Comparison of ENCODE assay signal across 21 cellular contexts in the genomic region with DNA sequence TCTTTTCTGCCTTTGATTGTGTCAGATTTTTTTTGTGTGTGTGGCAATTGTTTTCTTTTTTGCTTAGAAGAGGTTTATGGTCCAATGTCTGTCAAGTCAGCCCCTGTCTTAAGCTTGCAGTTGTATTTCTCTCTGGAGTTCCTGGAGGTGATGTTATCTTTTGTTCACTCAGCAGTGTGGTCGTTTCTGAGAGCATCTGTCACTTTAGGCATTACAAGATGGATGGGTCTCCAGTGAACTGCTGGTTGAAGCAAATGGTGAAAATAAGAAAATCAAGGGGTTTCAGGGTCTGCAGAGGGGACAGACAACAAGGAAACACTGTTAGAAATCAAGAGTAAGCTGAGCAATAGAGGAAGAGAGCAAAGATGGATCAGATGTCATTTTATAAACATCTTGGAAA.
A peak's percentile ranks its signal among the peaks of the same experiment; 100 is the strongest.
DNase-seq lines count a peak whose midpoint lies in the region; ATAC-seq, FAIRE-seq and TF ChIP-seq lines count a peak whose summit lies in the region.
"Had no signal": no experiment of that assay in that cellular context is flagged by ENCODE, and none has a peak within 500 bp of the region (broad histone marks: within the 10 kb centered on the region; RNA-seq: fewer than 3 reads in every experiment).

No MANE protein-coding gene starts in this region.

- WGBS in HUES64, result 21% methylated on average over 1 of the region's 1 CpG

- H3K27ac Mint-ChIP-seq in endothelial cell (ENCODE audit: unreplicated experiment), result no peak overlapping the region
- H3K27ac Mint-ChIP-seq: activated CD8-positive, alpha-beta memory T cell treated with anti-CD3 and anti-CD28 coated beads, Interleukin-2, amount 10 ng/mL, durations not matched to agents 7 days and 5 days; activated naive CD8-positive, alpha-beta T cell treated with anti-CD3 and anti-CD28 coated beads, Interleukin-2, amount 10 ng/mL, durations not matched to agents 7 days and 5 days; activated T-helper 1 cell treated with anti-CD3 and anti-CD28 coated beads, Interleukin-12 subunit alpha, Interleukin-12 subunit beta, Interleukin-2, Interleukin-4 antibody, amounts not matched to agents 30 ng/mL and 10 ng/mL and 1 ng/mL, durations not matched to agents 14 hours and 24 hours and 36 hours; brain; CD14-positive monocyte had no signal

- no peak for TF ChIP-seq CTCF in AG10803 (conservative IDR thresholded peaks at IDR 0.05; ENCODE audit: low read length)
- no peak for TF ChIP-seq CTCF in neural cell (IDR thresholded peaks at IDR 0.05; ENCODE audit: poor library complexity, severe bottlenecking)
- no peak for TF ChIP-seq CTCF in endothelial cell (IDR thresholded peaks at IDR 0.05; ENCODE audit: unreplicated experiment)

- no peaks in the 10 kb centered on the region for H3F3A ChIP-seq in neural cell (ENCODE audit: insufficient read depth, low read length, poor library complexity, severe bottlenecking)

- no peak for TF ChIP-seq EP300 in neural cell (conservative IDR thresholded peaks at IDR 0.05; ENCODE audit: poor library complexity, severe bottlenecking)

- H2AFZ ChIP-seq in neural cell (ENCODE audit: low read depth, low read length), result peak overlapping the region; percentile 5

- FAIRE-seq in H54 (lab: Jason Lieb, UNC), result no peak

- TF ChIP-seq POLR2A in H54 (IDR thresholded peaks at IDR 0.05; ENCODE audit: low read depth, low read length), result no peak

- peak overlapping the region; percentile 81 for H3K4me2 ChIP-seq in neural cell (ENCODE audit: low read length)

- peaks cover 35% of the 10 kb centered on the region for H3K79me2 ChIP-seq in neural cell (replicated peaks; ENCODE audit: insufficient read depth, low read length)

- ATAC-seq in HG02678 (IDR thresholded peaks at IDR 0.05; ENCODE audit: unreplicated experiment) (no peak), GM18502 (IDR thresholded peaks at IDR 0.05; ENCODE audit: poor library complexity, unreplicated experiment) (no peak)
- ATAC-seq: activated CD8-positive, alpha-beta memory T cell treated with anti-CD3 and anti-CD28 coated beads, Interleukin-2, amount 10 ng/mL, durations not matched to agents 7 days and 5 days; heart right ventricle; lower lobe of right lung; sciatic nerve had no signal

- H4K20me1 ChIP-seq in neural cell (ENCODE audit: insufficient read depth), result no peaks in the 10 kb centered on the region

- H3K36me3 Mint-ChIP-seq in endothelial cell (ENCODE audit: low read depth, unreplicated experiment), result peaks cover 4% of the 10 kb centered on the region
- H3K36me3 Mint-ChIP-seq: activated CD8-positive, alpha-beta memory T cell treated with anti-CD3 and anti-CD28 coated beads, Interleukin-2, amount 10 ng/mL, durations not matched to agents 7 days and 5 days; activated naive CD8-positive, alpha-beta T cell treated with anti-CD3 and anti-CD28 coated beads, Interleukin-2, amount 10 ng/mL, durations not matched to agents 7 days and 5 days; brain; CD14-positive monocyte had no signal

- H3K4me3 ChIP-seq in AG10803 (ENCODE audit: low read length), result 0 out of 2 replicates have a peak overlapping the region, but pooled peaks have one; percentile 2
- peak overlapping the region; percentile 36; the same call in 1 of the 2 replicates for H3K4me3 ChIP-seq in HUES64 (ENCODE audit: low read length)
- H3K4me3 ChIP-seq in neural cell (ENCODE audit: low read length), result peak overlapping the region; percentile 64
- H3K4me3 ChIP-seq: lower lobe of right lung, ovary, testis had no signal

- DNase-seq in AG10803 (ENCODE audit: low read depth), result no peak
- DNase-seq in amniotic epithelial cell (ENCODE audit: low read depth), result peak; percentile 34
- DNase-seq in endothelial cell (ENCODE audit: low spot score), result no peak
- no peak for DNase-seq in H54 (ENCODE audit: insufficient read length, low spot score)
- DNase-seq: activated CD4-positive, alpha-beta T cell treated with anti-CD3 and anti-CD28 coated beads for 48 hours; activated CD8-positive, alpha-beta memory T cell treated with anti-CD3 and anti-CD28 coated beads, Interleukin-2, amount 10 ng/mL, durations not matched to agents 7 days and 5 days; activated naive CD8-positive, alpha-beta T cell treated with anti-CD3 and anti-CD28 coated beads, Interleukin-2, amount 10 ng/mL, durations not matched to agents 7 days and 5 days; heart right ventricle; lower lobe of right lung; MV-4-11; ovary; SIG-M5; testis had no signal

- no peaks in the 10 kb centered on the region for H3K9me3 ChIP-seq in HUES64 (ENCODE audit: insufficient read depth, low read depth, low read length)
- no peaks in the 10 kb centered on the region for H3K9me3 ChIP-seq in neural cell (ENCODE audit: low read length)
- H3K9me3 ChIP-seq: heart right ventricle, lower lobe of right lung, ovary, testis had no signal

- peaks cover 73% of the 10 kb centered on the region for H3K4me1 ChIP-seq in HUES64 (ENCODE audit: insufficient read depth, low read length)
- H3K4me1 ChIP-seq: lower lobe of right lung had no signal

- H3K4me1 Mint-ChIP-seq in endothelial cell (ENCODE audit: unreplicated experiment), result peaks cover 12% of the 10 kb centered on the region
- H3K4me1 Mint-ChIP-seq: activated CD8-positive, alpha-beta memory T cell treated with anti-CD3 and anti-CD28 coated beads, Interleukin-2, amount 10 ng/mL, durations not matched to agents 7 days and 5 days; activated naive CD8-positive, alpha-beta T cell treated with anti-CD3 and anti-CD28 coated beads, Interleukin-2, amount 10 ng/mL, durations not matched to agents 7 days and 5 days; CD14-positive monocyte had no signal

- no peaks in the 10 kb centered on the region for H3K27me3 ChIP-seq in HUES64 (ENCODE audit: insufficient read depth, low read length)
- H3K27me3 ChIP-seq in neural cell (ENCODE audit: insufficient read depth, low read depth, low read length), result no peaks in the 10 kb centered on the region
- H3K27me3 ChIP-seq: ovary, testis had no signal

- H3K27ac ChIP-seq in HUES64 (ENCODE audit: low read depth, low read length) (no peak overlapping the region), neural cell (ENCODE audit: low read length) (peak overlapping the region; percentile 83)
- H3K27ac ChIP-seq: heart right ventricle, lower lobe of right lung, ovary had no signal

- H3K9me2 ChIP-seq in neural cell (ENCODE audit: insufficient read depth, low read length), result no peaks in the 10 kb centered on the region

- H3K4me3 Mint-ChIP-seq in endothelial cell (ENCODE audit: unreplicated experiment), result no peak overlapping the region
- H3K4me3 Mint-ChIP-seq: activated CD8-positive, alpha-beta memory T cell treated with anti-CD3 and anti-CD28 coated beads, Interleukin-2, amount 10 ng/mL, durations not matched to agents 7 days and 5 days; activated naive CD8-positive, alpha-beta T cell treated with anti-CD3 and anti-CD28 coated beads, Interleukin-2, amount 10 ng/mL, durations not matched to agents 7 days and 5 days; activated T-helper 1 cell treated with anti-CD3 and anti-CD28 coated beads, Interleukin-12 subunit alpha, Interleukin-12 subunit beta, Interleukin-2, Interleukin-4 antibody, amounts not matched to agents 30 ng/mL and 10 ng/mL and 1 ng/mL, durations not matched to agents 14 hours and 24 hours and 36 hours; brain; CD14-positive monocyte had no signal

- no peak for TF ChIP-seq RAD21 in neural cell (conservative IDR thresholded peaks at IDR 0.05)

- peaks cover 2% of the 10 kb centered on the region for H3K27me3 Mint-ChIP-seq in endothelial cell (ENCODE audit: unreplicated experiment)
- H3K27me3 Mint-ChIP-seq: brain had no signal

- no peaks in the 10 kb centered on the region for H3K9me3 Mint-ChIP-seq in endothelial cell (ENCODE audit: unreplicated experiment)
- H3K9me3 Mint-ChIP-seq: activated naive CD8-positive, alpha-beta T cell treated with anti-CD3 and anti-CD28 coated beads, Interleukin-2, amount 10 ng/mL, durations not matched to agents 7 days and 5 days; activated T-helper 1 cell treated with anti-CD3 and anti-CD28 coated beads, Interleukin-12 subunit alpha, Interleukin-12 subunit beta, Interleukin-2, Interleukin-4 antibody, amounts not matched to agents 30 ng/mL and 10 ng/mL and 1 ng/mL, durations not matched to agents 14 hours and 24 hours and 36 hours; brain had no signal

- H3K9ac ChIP-seq in HUES64 (ENCODE audit: low read depth, low read length), result peak overlapping the region; percentile 8; the same call in 1 of the 2 replicates
- H3K9ac ChIP-seq in neural cell (ENCODE audit: low read length), result peak overlapping the region; percentile 60

- H3K36me3 ChIP-seq in HUES64 (ENCODE audit: insufficient read depth, low read length) (no peaks in the 10 kb centered on the region; the same call in 1 of the 2 replicates), neural cell (ENCODE audit: insufficient read depth, low read length) (no peaks in the 10 kb centered on the region)
- H3K36me3 ChIP-seq: heart right ventricle, lower lobe of right lung, ovary had no signal

TF ChIP-seq in neural cell, 6 proteins besides CTCF, POLR2A, EP300 and RAD21 (continues in another document):
- TF ChIP-seq MXI1 (conservative IDR thresholded peaks at IDR 0.05; ENCODE audit: poor library complexity, severe bottlenecking) (no peak), TAF1 (IDR thresholded peaks at IDR 0.05; ENCODE audit: low read depth) (peak; percentile 33), EZH2 (IDR thresholded peaks at IDR 0.05; ENCODE audit: borderline replicate concordance, insufficient read depth, low read length, poor library complexity, severe bottlenecking) (no peak), SMC3 (conservative IDR thresholded peaks at IDR 0.05; ENCODE audit: poor library complexity) (no peak)
- TF ChIP-seq, protein P1, sequence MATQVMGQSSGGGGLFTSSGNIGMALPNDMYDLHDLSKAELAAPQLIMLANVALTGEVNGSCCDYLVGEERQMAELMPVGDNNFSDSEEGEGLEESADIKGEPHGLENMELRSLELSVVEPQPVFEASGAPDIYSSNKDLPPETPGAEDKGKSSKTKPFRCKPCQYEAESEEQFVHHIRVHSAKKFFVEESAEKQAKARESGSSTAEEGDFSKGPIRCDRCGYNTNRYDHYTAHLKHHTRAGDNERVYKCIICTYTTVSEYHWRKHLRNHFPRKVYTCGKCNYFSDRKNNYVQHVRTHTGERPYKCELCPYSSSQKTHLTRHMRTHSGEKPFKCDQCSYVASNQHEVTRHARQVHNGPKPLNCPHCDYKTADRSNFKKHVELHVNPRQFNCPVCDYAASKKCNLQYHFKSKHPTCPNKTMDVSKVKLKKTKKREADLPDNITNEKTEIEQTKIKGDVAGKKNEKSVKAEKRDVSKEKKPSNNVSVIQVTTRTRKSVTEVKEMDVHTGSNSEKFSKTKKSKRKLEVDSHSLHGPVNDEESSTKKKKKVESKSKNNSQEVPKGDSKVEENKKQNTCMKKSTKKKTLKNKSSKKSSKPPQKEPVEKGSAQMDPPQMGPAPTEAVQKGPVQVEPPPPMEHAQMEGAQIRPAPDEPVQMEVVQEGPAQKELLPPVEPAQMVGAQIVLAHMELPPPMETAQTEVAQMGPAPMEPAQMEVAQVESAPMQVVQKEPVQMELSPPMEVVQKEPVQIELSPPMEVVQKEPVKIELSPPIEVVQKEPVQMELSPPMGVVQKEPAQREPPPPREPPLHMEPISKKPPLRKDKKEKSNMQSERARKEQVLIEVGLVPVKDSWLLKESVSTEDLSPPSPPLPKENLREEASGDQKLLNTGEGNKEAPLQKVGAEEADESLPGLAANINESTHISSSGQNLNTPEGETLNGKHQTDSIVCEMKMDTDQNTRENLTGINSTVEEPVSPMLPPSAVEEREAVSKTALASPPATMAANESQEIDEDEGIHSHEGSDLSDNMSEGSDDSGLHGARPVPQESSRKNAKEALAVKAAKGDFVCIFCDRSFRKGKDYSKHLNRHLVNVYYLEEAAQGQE (IDR thresholded peaks at IDR 0.05; ENCODE audit: borderline replicate concordance), result no peak

Comparison
In these comparisons a context has a peak if more than half of its experiments do, and no peak if none do; other contexts are left out.
1. H3K4me3 ChIP-seq: peak in every context shown above with its lines; median percentile 64 in neural cell; 36 in HUES64; 2 in AG10803.